In the genomic region with DNA sequence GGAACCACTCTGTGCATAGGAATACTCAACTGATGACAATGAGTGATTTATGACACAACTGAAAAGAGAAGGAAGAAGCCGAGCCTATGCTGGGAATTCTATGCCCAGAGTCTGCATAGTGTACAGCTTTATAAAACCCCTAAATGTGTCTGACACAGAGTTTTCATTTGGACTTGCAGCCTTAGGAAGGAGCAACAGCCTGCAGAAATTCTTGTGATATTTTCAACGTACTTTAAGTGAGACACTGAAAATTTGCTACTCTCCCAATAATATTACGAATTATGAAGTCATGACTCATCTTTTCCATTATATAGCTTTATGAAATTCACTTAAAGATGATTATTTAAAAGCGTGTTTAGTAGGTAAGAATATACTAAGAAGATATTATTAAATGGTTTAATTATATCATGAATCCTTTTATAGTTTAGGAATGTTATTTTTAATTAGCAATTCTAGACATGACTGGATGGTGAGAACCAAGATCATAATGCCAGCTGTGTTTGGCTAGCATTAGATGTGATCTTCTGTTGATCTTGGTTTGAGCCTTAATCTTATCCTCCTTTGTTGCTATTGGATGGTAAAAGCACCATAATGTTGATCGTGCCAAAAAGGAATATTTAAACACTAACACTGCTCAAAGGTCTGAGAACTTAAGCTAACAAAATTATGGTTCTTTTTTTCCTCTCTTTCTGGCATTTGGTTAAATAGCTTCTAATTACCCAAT, we compare ENCODE assay signal across 21 cellular contexts.
DNase-seq lines count a peak whose midpoint lies in the region; TF ChIP-seq lines count a peak whose summit lies in the region.
"Had no signal": no experiment of that assay in that cellular context is flagged by ENCODE, and none has a peak within 500 bp of the region (broad histone marks: within the 10 kb centered on the region; RNA-seq: fewer than 3 reads in every experiment).

No MANE protein-coding gene starts in this region.

- no peaks in the 10 kb centered on the region for H3K9me3 ChIP-seq in smooth muscle cell (replicated peaks; ENCODE audit: low read depth)
- H3K9me3 ChIP-seq: HAP-1, SJSA1 had no signal

- peak overlapping the region; percentile 47 for H3K4me2 ChIP-seq in smooth muscle cell

- H3F3A ChIP-seq in smooth muscle cell (ENCODE audit: low read depth) = no peaks in the 10 kb centered on the region

- no peak overlapping the region for H3K9ac ChIP-seq in smooth muscle cell (ENCODE audit: low read depth)

- H3K27ac ChIP-seq in smooth muscle cell (ENCODE audit: low read depth) = peak overlapping the region; percentile 47
- H3K27ac ChIP-seq: HL-60, SJSA1 had no signal

- H3K27me3 ChIP-seq in smooth muscle cell (ENCODE audit: low read depth) = no peaks in the 10 kb centered on the region
- H3K27me3 ChIP-seq: SJSA1 had no signal

- WGBS in smooth muscle cell (ENCODE audit: low lambda C conversion rate) = 69% methylated on average over 5 of the region's 5 CpGs

- H3K79me2 ChIP-seq in smooth muscle cell (ENCODE audit: low read depth) = no peaks in the 10 kb centered on the region

- no peak for TF ChIP-seq CTCF in fibroblast of pulmonary artery (IDR thresholded peaks at IDR 0.05; ENCODE audit: low read length, missing control alignments)
- no peak for TF ChIP-seq CTCF in smooth muscle cell (IDR thresholded peaks at IDR 0.05; ENCODE audit: borderline replicate concordance, insufficient read depth, poor library complexity, severe bottlenecking)

- intact Hi-C loops in head of caudate nucleus (cut with DNase I) = no loop called here

- no peak overlapping the region for H3K4me3 ChIP-seq in fibroblast of pulmonary artery (replicated peaks; ENCODE audit: low read depth, low read length)
- H3K4me3 ChIP-seq in smooth muscle cell = no peak overlapping the region
- H3K4me3 ChIP-seq: HAP-1, SJSA1 had no signal

- no peaks in the 10 kb centered on the region for H4K20me1 ChIP-seq in smooth muscle cell (ENCODE audit: low read depth)

- no peak overlapping the region for H2AFZ ChIP-seq in smooth muscle cell (ENCODE audit: low read depth)

- no peaks in the 10 kb centered on the region for H3K4me1 ChIP-seq in smooth muscle cell (ENCODE audit: low read depth)
- H3K4me1 ChIP-seq: HAP-1, SJSA1 had no signal

- DNase-seq in HuH-7 (ENCODE audit: low spot score) (peak; percentile 1), amniotic epithelial cell (ENCODE audit: low read depth) (peak; percentile 9), fibroblast of pulmonary artery (ENCODE audit: low read depth) (peak; percentile 34), smooth muscle cell (lab: John Stamatoyannopoulos, UW; ENCODE audit: unreplicated experiment) (no peak), hippocampal formation (lab: John Stamatoyannopoulos, UW) (no peak), SIG-M5 (lab: John Stamatoyannopoulos, UW) (no peak), head of caudate nucleus (no peak), NCI-H2029 (lab: John Stamatoyannopoulos, UW) (no peak)
- DNase-seq: CD4-positive, CD25-positive, alpha-beta regulatory T cell; COR-L47; DND-41; KBM-7; MM.1S; NCI-H1048; NCI-H1417 treated with DMSO at 0.1 percent for 48 hours; NCI-H187; NCI-H2107; NCI-H510A had no signal

- H3K36me3 ChIP-seq in smooth muscle cell (ENCODE audit: low read depth) = no peaks in the 10 kb centered on the region
- H3K36me3 ChIP-seq: HAP-1, SJSA1 had no signal

Comparison
In these comparisons a context has a peak if more than half of its experiments do, and no peak if none do; other contexts are left out.
1. DNase-seq: peak in HuH-7 (single experiment), amniotic epithelial cell (single experiment) and fibroblast of pulmonary artery (single experiment); none in smooth muscle cell (single experiment), hippocampal formation (0 of 2), SIG-M5 (single experiment), head of caudate nucleus (0 of 42) and NCI-H2029 (single experiment).